In genomic region chr20:7094438-7094997, GRCh38 we compare ENCODE assay signal across 8 cellular contexts.
DNase-seq lines count a peak whose midpoint lies in the region; ATAC-seq and TF ChIP-seq lines count a peak whose summit lies in the region.

No MANE protein-coding gene starts in this region.

- intact Hi-C loops in right lobe of liver (cut with DNase I), result no loop called here

- H3K4me1 ChIP-seq in right lobe of liver, result no peaks in the 10 kb centered on the region

- H3K27me3 ChIP-seq in right lobe of liver, result no peaks in the 10 kb centered on the region

- no peak overlapping the region for H3K27ac Mint-ChIP-seq in activated naive CD8-positive, alpha-beta T cell treated with anti-CD3 and anti-CD28 coated beads for 36 hours

- peak; percentile 55 for ATAC-seq in GM18867 (IDR thresholded peaks at IDR 0.05; ENCODE audit: unreplicated experiment)
- peak; percentile 47 to 64 (median 54) for ATAC-seq in right lobe of liver
- no peak for ATAC-seq in HG03439 (IDR thresholded peaks at IDR 0.05; ENCODE audit: unreplicated experiment)

- peaks cover 9% of the 10 kb centered on the region for H3K9me3 Mint-ChIP-seq in activated naive CD8-positive, alpha-beta T cell treated with anti-CD3 and anti-CD28 coated beads for 36 hours

- H3K9me3 ChIP-seq in right lobe of liver, result no peaks in the 10 kb centered on the region

- H3K4me1 Mint-ChIP-seq in activated naive CD8-positive, alpha-beta T cell treated with anti-CD3 and anti-CD28 coated beads for 36 hours, result no peaks in the 10 kb centered on the region

- no peak for TF ChIP-seq POLR2A in right lobe of liver (IDR thresholded peaks at IDR 0.05)

- DNase-seq in AML-193 (lab: John Stamatoyannopoulos, UW), result peak; percentile 23 to 25
- peak; percentile 23 for DNase-seq in NCI-H1694 treated with DMSO at 0.1 percent for 48 hours (lab: John Stamatoyannopoulos, UW)
- DNase-seq in activated naive CD8-positive, alpha-beta T cell treated with anti-CD3 and anti-CD28 coated beads for 36 hours, result peak; percentile 2
- no peak for DNase-seq in right lobe of liver
- no peak for DNase-seq in T-helper 1 cell
- no peak for DNase-seq in NCI-H446 treated with DMSO at 0.1 percent for 48 hours (lab: John Stamatoyannopoulos, UW)

- H3K4me3 Mint-ChIP-seq in activated naive CD8-positive, alpha-beta T cell treated with anti-CD3 and anti-CD28 coated beads for 36 hours, result no peak overlapping the region

- TF ChIP-seq CTCF in right lobe of liver (IDR thresholded peaks at IDR 0.05), result peak; percentile 34 to 67 (median 54)

- 19% methylated on average over 7 of the region's 7 CpGs for WGBS in right lobe of liver (ENCODE audit: insufficient coverage, low coverage, low lambda C conversion rate, missing lambda C conversion rate)

- no peaks in the 10 kb centered on the region for H3K27me3 Mint-ChIP-seq in activated naive CD8-positive, alpha-beta T cell treated with anti-CD3 and anti-CD28 coated beads for 36 hours

- no peaks in the 10 kb centered on the region for H3K36me3 Mint-ChIP-seq in activated naive CD8-positive, alpha-beta T cell treated with anti-CD3 and anti-CD28 coated beads for 36 hours

- no peak overlapping the region for H3K27ac ChIP-seq in right lobe of liver

- H3K4me3 ChIP-seq in right lobe of liver, result no peak overlapping the region

- no peaks in the 10 kb centered on the region for H3K36me3 ChIP-seq in right lobe of liver

Comparison
In these comparisons a context has a peak if more than half of its experiments do, and no peak if none do; other contexts are left out.
1. DNase-seq: peak in AML-193 (2 of 2), NCI-H1694 treated with DMSO at 0.1 percent for 48 hours (single experiment) and activated naive CD8-positive, alpha-beta T cell treated with anti-CD3 and anti-CD28 coated beads for 36 hours (single experiment); none in right lobe of liver (0 of 3), T-helper 1 cell (0 of 5) and NCI-H446 treated with DMSO at 0.1 percent for 48 hours (single experiment).